ENCODE assay signal across 8 cellular contexts in genomic region chr15:74461847-74462511, GRCh38. TPM values are rescaled to one million over a fixed set of nuclear protein-coding genes. Genes with fewer than 3 reads are reported as not detected.
DNase-seq lines count a peak whose midpoint lies in the region; ATAC-seq and TF ChIP-seq lines count a peak whose summit lies in the region.

No MANE protein-coding gene starts in this region.

- H3K9ac ChIP-seq in NT2/D1 (ENCODE audit: insufficient read length, low read depth), result peak overlapping the region; percentile 88
- H3K9ac ChIP-seq in endocrine pancreas (ENCODE audit: control insufficient read depth, insufficient read depth, low read length), result peak overlapping the region; percentile 69

- peak overlapping the region; percentile 95 for H3K4me3 Mint-ChIP-seq in progenitor cell of endocrine pancreas (ENCODE audit: low read depth)

- H3K27me3 ChIP-seq in NT2/D1 (ENCODE audit: insufficient read depth, insufficient read length) (no peaks in the 10 kb centered on the region), endocrine pancreas (ENCODE audit: control insufficient read depth, insufficient read depth, low read length) (no peaks in the 10 kb centered on the region)

- H3K4me3 ChIP-seq in NT2/D1 (ENCODE audit: insufficient read length, low read depth), result peak overlapping the region; percentile 73
- peak overlapping the region; percentile 97 for H3K4me3 ChIP-seq in endocrine pancreas (ENCODE audit: control insufficient read depth, insufficient read depth, low read length)

- peak overlapping the region; percentile 98 for H3K27ac Mint-ChIP-seq in progenitor cell of endocrine pancreas

- ATAC-seq in GM19328 (IDR thresholded peaks at IDR 0.05; ENCODE audit: unreplicated experiment), result no peak
- no peak for ATAC-seq in GM21360 (IDR thresholded peaks at IDR 0.05; ENCODE audit: unreplicated experiment)

- peaks cover 14% of the 10 kb centered on the region for H3K9me3 ChIP-seq in NT2/D1 (ENCODE audit: insufficient read depth, low read length)
- H3K9me3 ChIP-seq in endocrine pancreas (ENCODE audit: control insufficient read depth, low read length), result no peaks in the 10 kb centered on the region

- H3K4me1 ChIP-seq in NT2/D1 (ENCODE audit: insufficient read depth, insufficient read length) (no peaks in the 10 kb centered on the region), endocrine pancreas (ENCODE audit: control insufficient read depth, insufficient read depth, low read length) (peaks cover 5% of the 10 kb centered on the region)

- peaks cover 17% of the 10 kb centered on the region for H3K4me1 Mint-ChIP-seq in progenitor cell of endocrine pancreas (ENCODE audit: low read depth)

- peaks cover 4% of the 10 kb centered on the region for H3K9me3 Mint-ChIP-seq in progenitor cell of endocrine pancreas (ENCODE audit: low read depth)

- peaks cover 30% of the 10 kb centered on the region for H3K36me3 ChIP-seq in NT2/D1 (ENCODE audit: insufficient read depth, insufficient read length, low read length)
- H3K36me3 ChIP-seq in endocrine pancreas (ENCODE audit: control insufficient read depth, insufficient read depth, low read length), result no peaks in the 10 kb centered on the region

- no peak for TF ChIP-seq CTCF in progenitor cell of endocrine pancreas (IDR thresholded peaks at IDR 0.05; ENCODE audit: unreplicated experiment)

- DNase-seq in GM03348 (ENCODE audit: low spot score) (peak; percentile 17), NT2/D1 (ENCODE audit: low read depth, low spot score) (no peak), progenitor cell of endocrine pancreas (ENCODE audit: low spot score, unreplicated experiment) (no peak), UCSD-AML1 (lab: John Stamatoyannopoulos, UW; ENCODE audit: unreplicated experiment) (no peak), ecto neural progenitor cell (ENCODE audit: low spot score) (no peak)

- H3K36me3 Mint-ChIP-seq in progenitor cell of endocrine pancreas (ENCODE audit: insufficient read depth), result peaks cover 11% of the 10 kb centered on the region

- H3K27me3 Mint-ChIP-seq in progenitor cell of endocrine pancreas, result no peaks in the 10 kb centered on the region

RNA-seq across cellular contexts. Expression of gene UBL7, which starts 1.0 kb away (rescaled TPM):
- total RNA-seq in progenitor cell of endocrine pancreas, result 45.9 and 53.7 TPM in 2 replicates

RNA-seq across cellular contexts. Expression of gene SEMA7A, which starts 28.2 kb away (rescaled TPM):
- 1.9 and 2.6 TPM in 2 replicates for total RNA-seq in progenitor cell of endocrine pancreas
